ENCODE assay signal across 20 cellular contexts in the genomic region with DNA sequence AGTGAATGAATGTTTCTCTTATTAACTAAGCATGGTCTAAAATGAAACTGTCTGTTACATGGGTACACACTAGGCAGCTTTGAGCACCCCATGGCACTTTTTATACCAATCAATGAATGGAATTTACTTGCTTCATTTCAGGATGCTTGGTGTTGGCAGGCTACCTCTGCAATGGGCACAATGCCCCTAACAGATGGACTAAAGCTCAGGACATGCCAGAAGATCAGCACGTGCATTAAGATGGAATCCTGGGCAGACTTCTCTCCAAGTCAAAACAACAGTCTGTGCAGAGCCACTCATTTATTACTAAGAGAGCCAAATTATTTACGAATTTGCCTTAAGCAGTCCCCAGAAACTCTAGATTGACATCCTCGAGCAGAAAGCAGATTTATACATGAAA. TPM values are rescaled to one million over a fixed set of nuclear protein-coding genes. Genes with fewer than 3 reads are reported as not detected.
DNase-seq lines count a peak whose midpoint lies in the region; ATAC-seq and TF ChIP-seq lines count a peak whose summit lies in the region.
"Had no signal": no experiment of that assay in that cellular context is flagged by ENCODE, and none has a peak within 500 bp of the region (broad histone marks: within the 10 kb centered on the region; RNA-seq: fewer than 3 reads in every experiment).

No MANE protein-coding gene starts in this region.

- H3K27me3 ChIP-seq in CD4-positive, alpha-beta memory T cell (ENCODE audit: insufficient read depth, low read length), result no peaks in the 10 kb centered on the region

- no peak overlapping the region for H3K4me3 ChIP-seq in CD4-positive, alpha-beta memory T cell (ENCODE audit: low read length in 2 of 2)
- H3K4me3 ChIP-seq: GM23248, HAP-1, SK-N-MC had no signal

- H3K4me1 ChIP-seq in CD4-positive, alpha-beta memory T cell (ENCODE audit: insufficient read depth, low read length), result no peaks in the 10 kb centered on the region
- H3K4me1 ChIP-seq: Caco-2 had no signal

- H3K27me3 Mint-ChIP-seq in CD4-positive, alpha-beta memory T cell, result no peaks in the 10 kb centered on the region
- no peaks in the 10 kb centered on the region for H3K27me3 Mint-ChIP-seq in brain
- no peaks in the 10 kb centered on the region for H3K27me3 Mint-ChIP-seq in mesothelial cell of epicardium (ENCODE audit: low read depth)

- no peak overlapping the region for H3K27ac ChIP-seq in CD4-positive, alpha-beta memory T cell (ENCODE audit: low read depth, low read length)
- H3K27ac ChIP-seq: GM23248 had no signal

- intact Hi-C loops in CD4-positive, alpha-beta memory T cell (cut with micrococcal nuclease), result no loop called here

- H3K9me3 Mint-ChIP-seq in CD4-positive, alpha-beta memory T cell, result peaks cover 0 to 2% (median 0%) of the 10 kb centered on the region in 8 donors
- peaks cover 1 to 7% (median 2%) of the 10 kb centered on the region in 5 experiments for H3K9me3 Mint-ChIP-seq in brain
- H3K9me3 Mint-ChIP-seq in mesothelial cell of epicardium, result peaks cover 2% of the 10 kb centered on the region

- POLR2A ChIA-PET in CD4-positive, alpha-beta memory T cell (lab: Charles Lee; ENCODE audit: partially characterized antibody), result no interaction called here

- H3K36me3 Mint-ChIP-seq in CD4-positive, alpha-beta memory T cell, result peaks cover 42 to 58% of the 10 kb centered on the region in 2 donors
- peaks cover 81% of the 10 kb centered on the region for H3K36me3 Mint-ChIP-seq in brain
- H3K36me3 Mint-ChIP-seq in mesothelial cell of epicardium, result peaks cover 40% of the 10 kb centered on the region

- no peak for ATAC-seq in HG02981 (IDR thresholded peaks at IDR 0.05; ENCODE audit: unreplicated experiment)

- H3K4me1 Mint-ChIP-seq in CD4-positive, alpha-beta memory T cell, result no peaks in the 10 kb centered on the region
- H3K4me1 Mint-ChIP-seq in brain (peaks cover 5% of the 10 kb centered on the region), mesothelial cell of epicardium (peaks cover 8% of the 10 kb centered on the region)

- DNase-seq in Ammon's horn (ENCODE audit: low spot score), result peak; percentile 7
- DNase-seq in CD4-positive, alpha-beta memory T cell, result no peak
- no peak for DNase-seq in mesothelial cell of epicardium (ENCODE audit: low spot score in 2 of 2, unreplicated experiment in 2 of 2)
- no peak for DNase-seq in T1000 (lab: John Stamatoyannopoulos, UW)
- DNase-seq in activated CD4-positive, alpha-beta T cell treated with anti-CD3 and anti-CD28 coated beads, Interleukin-2, amount 50 U/mL, for 1 hour, result no peak
- DNase-seq in DMS53 (lab: John Stamatoyannopoulos, UW), result no peak
- DNase-seq: Caco-2, GM23248, NCI-H1105 treated with DMSO at 0.1 percent for 48 hours, NCI-H1694 treated with DMSO at 0.1 percent for 48 hours, NCI-H2107, NCI-H524, NCI-H82, SHP77 had no signal

- H3K9me3 ChIP-seq in CD4-positive, alpha-beta memory T cell (ENCODE audit: control insufficient read depth in 1 of 2, low read length in 2 of 2), result no peaks in the 10 kb centered on the region
- H3K9me3 ChIP-seq: Caco-2, HAP-1 had no signal

- CTCF ChIA-PET in CD4-positive, alpha-beta memory T cell (lab: Charles Lee; ENCODE audit: partially characterized antibody), result interaction anchor here (1.3 kb wide), 1 partner anchor 13 kb away, joined by 3 read pairs; no protein-coding TSS in a partner anchor

- H3K4me3 Mint-ChIP-seq in CD4-positive, alpha-beta memory T cell, result no peak overlapping the region
- H3K4me3 Mint-ChIP-seq in brain (peak overlapping the region in 1 of 5 experiments; percentile 63), mesothelial cell of epicardium (no peak overlapping the region)

- peaks cover 20% of the 10 kb centered on the region for H3K36me3 ChIP-seq in CD4-positive, alpha-beta memory T cell (ENCODE audit: insufficient read depth, low read length)

- TF ChIP-seq CTCF in brain (conservative IDR thresholded peaks at IDR 0.05) (no peak), mesothelial cell of epicardium (IDR thresholded peaks at IDR 0.05; ENCODE audit: unreplicated experiment) (no peak)

- H3K27ac Mint-ChIP-seq in CD4-positive, alpha-beta memory T cell, result peak overlapping the region in 4 of 7 donors; percentile 12 to 52 (median 30)
- H3K27ac Mint-ChIP-seq in brain, result peak overlapping the region in 4 of 5 experiments; percentile 65 to 91 (median 85)
- peak overlapping the region; percentile 56 for H3K27ac Mint-ChIP-seq in mesothelial cell of epicardium

RNA-seq across cellular contexts. Expression of a gene that starts 55.8 kb away (rescaled TPM):
- total RNA-seq in CD4-positive, alpha-beta memory T cell, result 10 to 100 TPM; 85.2 to 90.2 TPM
- polyA plus RNA-seq in CD4-positive, alpha-beta memory T cell, result 100 to 1,000 TPM in 1 of 2 donors, 10 to 100 TPM in 1; 78.9 to 105 TPM
- not detected for polyA plus RNA-seq in brain (ENCODE audit: insufficient read depth, low read depth, low replicate concordance)
- total RNA-seq in mesothelial cell of epicardium, result not detected in 3 replicates
- total RNA-seq: GM23248, LHCN-M2, RPMI7951 had no signal
- polyA plus RNA-seq: GM23248 had no signal

Comparison
In these comparisons a context has a peak if more than half of its experiments do, and no peak if none do; other contexts are left out.
1. H3K27ac Mint-ChIP-seq: peak in every context shown above with its lines; median percentile 85 in brain; 56 in mesothelial cell of epicardium; 30 in CD4-positive, alpha-beta memory T cell.
2. RNA of a gene that starts 55.8 kb away (total RNA-seq): 85.2 to 90.2 TPM in CD4-positive, alpha-beta memory T cell; not detected in mesothelial cell of epicardium; every median in the first group is over 10 times any median in the second.